1 cellular context compared by ENCODE assay signal in genomic region chr9:109467936-109468335, GRCh38.
A peak's percentile ranks its signal among the peaks of the same experiment; 100 is the strongest.
TF ChIP-seq lines count a peak whose summit lies in the region.

No MANE protein-coding gene starts in this region.

TF ChIP-seq in GM12878, 131 proteins besides CTCF, POLR2A, EP300 and RAD21:
- TF ChIP-seq SPI1 (IDR thresholded peaks at IDR 0.05; ENCODE audit: borderline replicate concordance, insufficient read depth, low read depth, low read length), result peak; percentile 38; the same call in 1 of the 2 replicates
- TF ChIP-seq STAT3 (IDR thresholded peaks at IDR 0.05; ENCODE audit: low read depth, low read length), result no peak
- TF ChIP-seq RUNX3 (IDR thresholded peaks at IDR 0.05; ENCODE audit: low read length), result 0 out of 2 replicates have a peak, but pooled peaks have one; percentile 16
